In the genomic region with DNA sequence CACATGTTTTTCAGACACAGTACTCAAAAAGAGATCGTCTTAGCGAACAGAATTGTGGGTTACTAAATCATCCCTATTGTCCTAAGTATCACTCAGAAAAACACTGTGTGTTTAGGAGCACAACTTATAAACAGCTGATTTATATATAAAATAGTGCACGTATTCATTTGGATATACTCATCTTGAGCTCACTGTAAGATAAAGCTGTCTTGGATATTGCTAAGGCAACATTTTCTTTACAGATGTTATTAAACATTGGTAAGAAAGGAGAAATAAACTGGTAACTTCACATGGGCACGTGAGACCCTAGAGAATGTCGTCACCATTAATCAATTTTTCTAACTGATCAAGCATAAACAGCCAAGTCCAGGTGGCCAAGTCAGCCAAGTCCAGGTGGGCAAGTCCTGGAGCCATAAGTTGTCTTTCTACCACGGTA, we compare ENCODE assay signal across 8 cellular contexts. TPM values are rescaled to one million over a fixed set of nuclear protein-coding genes. Genes with fewer than 3 reads are reported as not detected.
DNase-seq lines count a peak whose midpoint lies in the region; ATAC-seq and TF ChIP-seq lines count a peak whose summit lies in the region.

No MANE protein-coding gene starts in this region.

- CTCF ChIA-PET in activated CD8-positive, alpha-beta memory T cell treated with anti-CD3 and anti-CD28 coated beads, Interleukin-2, amount 10 ng/mL, durations not matched to agents 7 days and 5 days (lab: Charles Lee) = no interaction called here
- CTCF ChIA-PET in PC-9 (lab: Charles Lee) = interaction anchor here (0.6 kb wide), 1 partner anchor 142 kb away, joined by 3 read pairs; no protein-coding TSS in a partner anchor

- no peak for TF ChIP-seq EP300 in sigmoid colon (IDR thresholded peaks at IDR 0.05)

- peaks cover 2% of the 10 kb centered on the region for H3K36me3 Mint-ChIP-seq in activated CD8-positive, alpha-beta memory T cell treated with anti-CD3 and anti-CD28 coated beads, Interleukin-2, amount 10 ng/mL, durations not matched to agents 7 days and 5 days

- H3K27ac Mint-ChIP-seq in activated CD8-positive, alpha-beta memory T cell treated with anti-CD3 and anti-CD28 coated beads, Interleukin-2, amount 10 ng/mL, durations not matched to agents 7 days and 5 days = no peak overlapping the region

- H3K4me3 Mint-ChIP-seq in activated CD8-positive, alpha-beta memory T cell treated with anti-CD3 and anti-CD28 coated beads, Interleukin-2, amount 10 ng/mL, durations not matched to agents 7 days and 5 days = peak overlapping the region; percentile 59

- ATAC-seq in activated CD8-positive, alpha-beta memory T cell treated with anti-CD3 and anti-CD28 coated beads, Interleukin-2, amount 10 ng/mL, durations not matched to agents 7 days and 5 days = no peak
- ATAC-seq in GM19023 (IDR thresholded peaks at IDR 0.05; ENCODE audit: unreplicated experiment) = no peak

- BruUV-seq in PC-9 (replicated peaks; lab: Mats Ljungman, UMichigan) = no TSS peak

- peaks cover 42% of the 10 kb centered on the region for H3F3A ChIP-seq in PC-9 (ENCODE audit: insufficient read depth, low read depth)

- H3K27ac ChIP-seq in PC-9 = peak overlapping the region; percentile 99
- H3K27ac ChIP-seq in sigmoid colon = peak overlapping the region; percentile 83 to 91 (median 87)

- intact Hi-C loops in PC-9 (cut with micrococcal nuclease; ENCODE audit: unreplicated experiment) = loop anchor here (2.0 kb wide), 1 partner anchor 50 kb away; no protein-coding TSS in a partner anchor
- intact Hi-C loops in sigmoid colon (cut with DNase I) = loop anchor here (5.0 kb wide), 1 partner anchor 132 kb away; no protein-coding TSS in a partner anchor

- H3K4me1 ChIP-seq in PC-9 (replicated peaks; ENCODE audit: insufficient read depth) (peaks cover 48% of the 10 kb centered on the region), sigmoid colon (peaks cover 0 to 43% (median 14%) of the 10 kb centered on the region in 4 donors)

- POLR2A ChIA-PET in PC-9 (lab: Charles Lee; ENCODE audit: unreplicated experiment) = interaction anchor here (0.6 kb wide), 1 partner anchor 123 kb away, joined by 5 read pairs; no protein-coding TSS in a partner anchor

- H2AFZ ChIP-seq in PC-9 = 0 out of 2 replicates have a peak overlapping the region, but pooled peaks have one; percentile 30

- TF ChIP-seq CTCF in PC-9 (conservative IDR thresholded peaks at IDR 0.05) = no peak
- TF ChIP-seq CTCF in fibroblast of mammary gland (conservative IDR thresholded peaks at IDR 0.05; ENCODE audit: control insufficient read depth, insufficient read depth, low read depth, low read length) = no peak
- no peak for TF ChIP-seq CTCF in sigmoid colon (IDR thresholded peaks at IDR 0.05)

- H3K79me2 ChIP-seq in PC-9 (ENCODE audit: low read depth) = peaks cover 70% of the 10 kb centered on the region

- DNase-seq in activated CD8-positive, alpha-beta memory T cell treated with anti-CD3 and anti-CD28 coated beads, Interleukin-2, amount 10 ng/mL, durations not matched to agents 7 days and 5 days = no peak
- no peak for DNase-seq in activated CD8-positive, alpha-beta memory T cell treated with anti-CD3 and anti-CD28 coated beads, Interleukin-2, amount 50 U/mL, for 4 hours
- DNase-seq in PC-9 = no peak
- DNase-seq in fibroblast of mammary gland (ENCODE audit: low read depth) = peak; percentile 12
- no peak for DNase-seq in sigmoid colon
- DNase-seq in NK-92 treated with Interleukin-12 subunit alpha and Interleukin-12 subunit beta, amount 100 ng/mL, for 24 hours (lab: John Stamatoyannopoulos, UW) = no peak
- no peak for DNase-seq in DMS79 treated with DMSO at 0.1 percent for 48 hours (lab: John Stamatoyannopoulos, UW)

- H3K9me3 ChIP-seq in PC-9 (ENCODE audit: insufficient read depth, low read depth) = no peaks in the 10 kb centered on the region
- H3K9me3 ChIP-seq in sigmoid colon = no peaks in the 10 kb centered on the region

- peak overlapping the region; percentile 82 for H3K4me3 ChIP-seq in PC-9
- H3K4me3 ChIP-seq in fibroblast of mammary gland (ENCODE audit: control insufficient read depth, low read depth, low read length) = peak overlapping the region; percentile 68
- peak overlapping the region; percentile 69 to 88 (median 86) for H3K4me3 ChIP-seq in sigmoid colon

- peaks cover 10% of the 10 kb centered on the region for H3K4me1 Mint-ChIP-seq in activated CD8-positive, alpha-beta memory T cell treated with anti-CD3 and anti-CD28 coated beads, Interleukin-2, amount 10 ng/mL, durations not matched to agents 7 days and 5 days

- H3K27me3 ChIP-seq in PC-9 (ENCODE audit: insufficient read depth, low read depth) (no peaks in the 10 kb centered on the region), sigmoid colon (no peaks in the 10 kb centered on the region)

- WGBS in sigmoid colon, 2 donors = 1 to 3% methylated on average over 6 of the region's 6 CpGs

- no peaks in the 10 kb centered on the region for H3K9me2 ChIP-seq in PC-9 (ENCODE audit: insufficient read depth)

- peak overlapping the region; percentile 81 for H3K4me2 ChIP-seq in PC-9

- H4K20me1 ChIP-seq in PC-9 (ENCODE audit: insufficient read depth) = peaks cover 32% of the 10 kb centered on the region

- no peaks in the 10 kb centered on the region for H3K9me3 Mint-ChIP-seq in activated CD8-positive, alpha-beta memory T cell treated with anti-CD3 and anti-CD28 coated beads, Interleukin-2, amount 10 ng/mL, durations not matched to agents 7 days and 5 days (ENCODE audit: low read depth)

- H3K27me3 Mint-ChIP-seq in activated CD8-positive, alpha-beta memory T cell treated with anti-CD3 and anti-CD28 coated beads, Interleukin-2, amount 10 ng/mL, durations not matched to agents 7 days and 5 days = peaks cover 57% of the 10 kb centered on the region

- no peak for TF ChIP-seq POLR2A in sigmoid colon (IDR thresholded peaks at IDR 0.05)

- H3K36me3 ChIP-seq in PC-9 (ENCODE audit: low read depth) (peaks cover 18% of the 10 kb centered on the region), sigmoid colon (no peaks in the 10 kb centered on the region)

RNA-seq across cellular contexts. Expression of a gene that starts 1.7 kb away (rescaled TPM):
- 1 to 10 TPM; 3.0 to 5.2 TPM for total RNA-seq in activated CD8-positive, alpha-beta memory T cell treated with anti-CD3 and anti-CD28 coated beads, Interleukin-2, amount 10 ng/mL, durations not matched to agents 7 days and 5 days
- total RNA-seq in PC-9 (2021) (204 and 361 TPM in 2 replicates), sigmoid colon (10 to 100 TPM; 22.1 to 53.5 (median 30.2) TPM)
- 10 to 100 TPM in 2 of 3 donors, 1 to 10 TPM in 1; 7.8 to 25.1 (median 15.7) TPM for polyA plus RNA-seq in sigmoid colon
